In genomic region chr6:36885461-36886401, GRCh38 we compare ENCODE assay signal across 8 cellular contexts. TPM values are rescaled to one million over a fixed set of nuclear protein-coding genes. Genes with fewer than 3 reads are reported as not detected.
DNase-seq lines count a peak whose midpoint lies in the region; ATAC-seq and TF ChIP-seq lines count a peak whose summit lies in the region.

Gene C6orf89 (plus strand): TSS chr6:36885952. CDS start chr6:36899445, 13,493 bp downstream.

- peaks cover 35% of the 10 kb centered on the region for H3K4me1 ChIP-seq in testis

- H3K36me3 ChIP-seq in testis (ENCODE audit: low read depth, missing control alignments) = no peaks in the 10 kb centered on the region

- peak within 1 kb of the TSS; percentile 83 to 88 for H3K27ac ChIP-seq in testis

- no peaks in the 10 kb centered on the region for H3K9me3 ChIP-seq in testis

- intact Hi-C loops in testis (cut with DNase I; ENCODE audit: low total_unique reads) = loop anchor here (10.0 kb wide), 1 partner anchor 99 kb away; the partner anchor contains the start of gene MTCH1

- peak; percentile 32 for TF ChIP-seq POLR2A in testis (IDR thresholded peaks at IDR 0.05)

- WGBS in testis, 2 donors = 1 to 2% methylated on average over 24 to 48 of the region's 48 CpGs

- no peaks in the 10 kb centered on the region for H3K9me3 Mint-ChIP-seq in activated naive CD4-positive, alpha-beta T cell treated with anti-CD3 and anti-CD28 coated beads, Interleukin-2, amount 50 U/mL, for 72 hours

- no peaks in the 10 kb centered on the region for H3K27me3 ChIP-seq in testis

- H3K4me3 ChIP-seq in GM12864 (ENCODE audit: low read depth, low read length) = peak within 1 kb of the TSS; percentile 70
- H3K4me3 ChIP-seq in testis = peak within 1 kb of the TSS; percentile 82 to 85

- peak within 1 kb of the TSS; percentile 94 to 96 for H3K27ac Mint-ChIP-seq in activated naive CD4-positive, alpha-beta T cell treated with anti-CD3 and anti-CD28 coated beads, Interleukin-2, amount 50 U/mL, for 72 hours

- DNase-seq in GM12864 (ENCODE audit: low read depth) (peak; percentile 97), NCI-H1092 treated with DMSO at 0.1 percent for 48 hours (lab: John Stamatoyannopoulos, UW) (peak; percentile 97), SKM-1 (lab: John Stamatoyannopoulos, UW; ENCODE audit: unreplicated experiment) (peak; percentile 98), glomerular endothelial cell (ENCODE audit: extremely low read depth, low read depth, low spot score) (peak; percentile 86), omental fat pad (ENCODE audit: low spot score) (peak; percentile 99), testis (peak; percentile 99)
- DNase-seq in activated naive CD4-positive, alpha-beta T cell treated with anti-CD3 and anti-CD28 coated beads, Interleukin-2, amount 50 U/mL, for 72 hours (ENCODE audit: low spot score in 2 of 2) = peak; percentile 95 to 96

- ATAC-seq in HG02623 (IDR thresholded peaks at IDR 0.05; ENCODE audit: unreplicated experiment) (peak; percentile 92), omental fat pad (ENCODE audit: low FRiP score) (peak; percentile 100)
- peak; percentile 100 for ATAC-seq in activated naive CD4-positive, alpha-beta T cell treated with anti-CD3 and anti-CD28 coated beads, Interleukin-2, amount 50 U/mL, for 72 hours

- TF ChIP-seq CTCF in GM12864 (IDR thresholded peaks at IDR 0.05; ENCODE audit: low read depth, low read length, missing control alignments) (peak; percentile 84), omental fat pad (IDR thresholded peaks at IDR 0.05) (peak in 2 of 3 donors; percentile 64 to 66), testis (IDR thresholded peaks at IDR 0.05) (peak; percentile 82 to 98 (median 96))

- H3K36me3 Mint-ChIP-seq in activated naive CD4-positive, alpha-beta T cell treated with anti-CD3 and anti-CD28 coated beads, Interleukin-2, amount 50 U/mL, for 72 hours = peaks cover 0 to 5% of the 10 kb centered on the region in 2 donors

RNA-seq across cellular contexts. Expression of gene C6orf89, which starts in this region (rescaled TPM):
- 10 to 100 TPM; 31.6 to 31.9 TPM for total RNA-seq in activated naive CD4-positive, alpha-beta T cell treated with anti-CD3 and anti-CD28 coated beads, Interleukin-2, amount 50 U/mL, for 72 hours
- total RNA-seq in glomerular endothelial cell (30.4 and 36.8 TPM in 2 replicates), omental fat pad (10 to 100 TPM; 40.2 to 53.0 (median 46.0) TPM), testis (10 to 100 TPM; 78.9 to 80.3 TPM)
- polyA plus RNA-seq in testis (ENCODE audit: insufficient read depth, low read depth, low replicate concordance) = 93.6 TPM

Comparison
In these comparisons a context has a peak if more than half of its experiments do, and no peak if none do; other contexts are left out.
1. Peak in every context shown above with its lines: DNase-seq, ATAC-seq, H3K4me3 ChIP-seq and H3K27ac ChIP-seq.